21 cellular contexts compared by ENCODE assay signal in genomic region chr16:89120921-89121351, GRCh38. TPM values are rescaled to one million over a fixed set of nuclear protein-coding genes. Genes with fewer than 3 reads are reported as not detected.
DNase-seq lines count a peak whose midpoint lies in the region; TF ChIP-seq lines count a peak whose summit lies in the region.
"Had no signal": no experiment of that assay in that cellular context is flagged by ENCODE, and none has a peak within 500 bp of the region (broad histone marks: within the 10 kb centered on the region; RNA-seq: fewer than 3 reads in every experiment).

No MANE protein-coding gene starts in this region.

- H3K4me1 ChIP-seq in DOHH2 (ENCODE audit: control insufficient read depth, low read length): peaks cover 52% of the 10 kb centered on the region
- H3K4me1 ChIP-seq in osteoblast (ENCODE audit: insufficient read depth, low read length): no peaks in the 10 kb centered on the region
- H3K4me1 ChIP-seq: A549 had no signal

- H2AFZ ChIP-seq in osteoblast (ENCODE audit: low read length): no peak overlapping the region

- no peaks in the 10 kb centered on the region for H3K9me2 ChIP-seq in DOHH2 (replicated peaks; ENCODE audit: control insufficient read depth, low read length)

- no peaks in the 10 kb centered on the region for H3K27me3 Mint-ChIP-seq in activated T-cell treated with anti-CD3 and anti-CD28 coated beads, Interleukin-2, amount 50 U/mL, for 24 hours
- H3K27me3 Mint-ChIP-seq in chondrocyte (ENCODE audit: low read depth): no peaks in the 10 kb centered on the region
- H3K27me3 Mint-ChIP-seq: activated naive CD8-positive, alpha-beta T cell treated with anti-CD3 and anti-CD28 coated beads, Interleukin-2, amount 50 U/mL, for 24 hours; dendritic cell treated with granulocyte-macrophage colony-stimulating factor and Interleukin-4, amounts not matched to agents 40 ng/mL and 50 ng/mL, for 4 days had no signal

- H3K9me3 Mint-ChIP-seq in activated T-cell treated with anti-CD3 and anti-CD28 coated beads, Interleukin-2, amount 50 U/mL, for 24 hours: no peaks in the 10 kb centered on the region
- peaks cover 6% of the 10 kb centered on the region for H3K9me3 Mint-ChIP-seq in chondrocyte (ENCODE audit: low read depth)
- H3K9me3 Mint-ChIP-seq: activated naive CD8-positive, alpha-beta T cell treated with anti-CD3 and anti-CD28 coated beads, Interleukin-2, amount 50 U/mL, for 24 hours; activated T-cell treated with anti-CD3 and anti-CD28 coated beads, Interleukin-2, amount 50 U/mL, for 4 hours; dendritic cell treated with granulocyte-macrophage colony-stimulating factor and Interleukin-4, amounts not matched to agents 40 ng/mL and 50 ng/mL, for 4 days had no signal

- H3K27ac Mint-ChIP-seq in activated T-cell treated with anti-CD3 and anti-CD28 coated beads, Interleukin-2, amount 50 U/mL, for 24 hours: peak overlapping the region; percentile 22
- H3K27ac Mint-ChIP-seq in chondrocyte (ENCODE audit: unreplicated experiment): no peak overlapping the region
- H3K27ac Mint-ChIP-seq: activated naive CD8-positive, alpha-beta T cell treated with anti-CD3 and anti-CD28 coated beads, Interleukin-2, amount 50 U/mL, for 24 hours had no signal

- H3K36me3 Mint-ChIP-seq in activated T-cell treated with anti-CD3 and anti-CD28 coated beads, Interleukin-2, amount 50 U/mL, for 24 hours (ENCODE audit: low read depth): peaks cover 91% of the 10 kb centered on the region
- peaks cover 34% of the 10 kb centered on the region for H3K36me3 Mint-ChIP-seq in chondrocyte (ENCODE audit: low read depth)

- H3K36me3 ChIP-seq in DOHH2 (ENCODE audit: control insufficient read depth, low read length) (peaks cover 98% of the 10 kb centered on the region), osteoblast (ENCODE audit: insufficient read depth, low read length) (peaks cover 21% of the 10 kb centered on the region)

- peaks cover 45% of the 10 kb centered on the region for H3K4me1 Mint-ChIP-seq in activated T-cell treated with anti-CD3 and anti-CD28 coated beads, Interleukin-2, amount 50 U/mL, for 24 hours (ENCODE audit: low read depth)
- H3K4me1 Mint-ChIP-seq in chondrocyte (ENCODE audit: low read depth): no peaks in the 10 kb centered on the region

- H3F3A ChIP-seq in DOHH2 (ENCODE audit: control insufficient read depth, insufficient read depth): peaks cover 13% of the 10 kb centered on the region

- TF ChIP-seq CTCF in DOHH2 (IDR thresholded peaks at IDR 0.05; ENCODE audit: low read depth, low read length, poor library complexity, severe bottlenecking): no peak
- TF ChIP-seq CTCF in chondrocyte (IDR thresholded peaks at IDR 0.05): no peak
- TF ChIP-seq CTCF in osteoblast (IDR thresholded peaks at IDR 0.05; ENCODE audit: extremely low read depth, low read depth, low read length): no peak

- H3K9me3 ChIP-seq in DOHH2 (ENCODE audit: control insufficient read depth, insufficient read depth, low read length): peaks cover 12% of the 10 kb centered on the region; the same call in 1 of the 2 replicates
- no peaks in the 10 kb centered on the region for H3K9me3 ChIP-seq in osteoblast (ENCODE audit: low read depth, low read length)
- H3K9me3 ChIP-seq: A549 had no signal

- H3K27me3 ChIP-seq in DOHH2 (ENCODE audit: control insufficient read depth, low read length): no peaks in the 10 kb centered on the region
- no peaks in the 10 kb centered on the region for H3K27me3 ChIP-seq in osteoblast (ENCODE audit: insufficient read depth, low read length)

- no peak overlapping the region for H3K4me3 ChIP-seq in DOHH2 (ENCODE audit: low read length)
- H3K4me3 ChIP-seq in osteoblast (ENCODE audit: insufficient read depth, low read length): no peak overlapping the region
- H3K4me3 ChIP-seq: A549 had no signal

- no peak overlapping the region for H3K4me3 Mint-ChIP-seq in activated T-cell treated with anti-CD3 and anti-CD28 coated beads, Interleukin-2, amount 50 U/mL, for 24 hours
- no peak overlapping the region for H3K4me3 Mint-ChIP-seq in chondrocyte (ENCODE audit: unreplicated experiment)
- H3K4me3 Mint-ChIP-seq: activated naive CD8-positive, alpha-beta T cell treated with anti-CD3 and anti-CD28 coated beads, Interleukin-2, amount 50 U/mL, for 24 hours; activated T-cell treated with anti-CD3 and anti-CD28 coated beads, Interleukin-2, amount 50 U/mL, for 4 hours; dendritic cell treated with granulocyte-macrophage colony-stimulating factor and Interleukin-4, amounts not matched to agents 40 ng/mL and 50 ng/mL, for 4 days had no signal

- H3K4me2 ChIP-seq in DOHH2 (ENCODE audit: low read length): peak overlapping the region; percentile 83; the same call in 1 of the 2 replicates
- H3K4me2 ChIP-seq in osteoblast (ENCODE audit: insufficient read depth, low read length): no peak overlapping the region
- H3K4me2 ChIP-seq: A549 had no signal

- H3K79me2 ChIP-seq in DOHH2 (ENCODE audit: control insufficient read depth, low read length) (peaks cover 52% of the 10 kb centered on the region), osteoblast (ENCODE audit: insufficient read depth, low read length) (no peaks in the 10 kb centered on the region)

- H3K27ac ChIP-seq in DOHH2 (ENCODE audit: low read depth, low read length): peak overlapping the region; percentile 92
- H3K27ac ChIP-seq in osteoblast (ENCODE audit: low read depth, low read length): no peak overlapping the region
- H3K27ac ChIP-seq: A549, HL-60 had no signal

- no peaks in the 10 kb centered on the region for H4K20me1 ChIP-seq in DOHH2 (ENCODE audit: control insufficient read depth, insufficient read depth, low read depth, low read length)
- no peaks in the 10 kb centered on the region for H4K20me1 ChIP-seq in osteoblast (ENCODE audit: insufficient read depth, low read length)

- no peak for DNase-seq in activated T-cell treated with anti-CD3 and anti-CD28 coated beads, Interleukin-2, amount 50 U/mL, for 24 hours
- no peak for DNase-seq in activated T-cell treated with anti-CD3 and anti-CD28 coated beads, Interleukin-2, amount 50 U/mL, for 1 hour
- DNase-seq in chondrocyte (ENCODE audit: low spot score) (peak; percentile 76), osteoblast (ENCODE audit: insufficient read length, low spot score, missing footprints) (peak; percentile 62), anterior cingulate cortex (lab: John Stamatoyannopoulos, UW) (no peak), NCI-H1694 (lab: John Stamatoyannopoulos, UW) (no peak)
- DNase-seq in stimulated activated CD4-positive, alpha-beta T cell treated with anti-CD3 and anti-CD28 coated beads, Interleukin-1b, Interleukin-23, amount 100 ng/mL, for 48 hours: no peak
- DNase-seq: activated naive CD8-positive, alpha-beta T cell treated with anti-CD3 and anti-CD28 coated beads, Interleukin-2, amount 50 U/mL, for 24 hours; activated T-cell treated with anti-CD3 and anti-CD28 coated beads, Interleukin-2, amount 50 U/mL, for 4 hours; NCI-H146; NCI-H2171; NCI-H526 treated with DMSO at 0.1 percent for 48 hours; retina; stimulated activated CD8-positive, alpha-beta memory T cell treated with anti-CD3 and anti-CD28 coated beads, Interleukin-4, amount 100 ng/mL, for 48 hours; substantia nigra had no signal

RNA-seq across cellular contexts. Expression of gene ACSF3, which starts 27.3 kb away (rescaled TPM):
- total RNA-seq in chondrocyte (19.5 to 24.4 TPM (median 20.8 TPM) in 3 replicates), osteoblast (25.6 and 29.3 TPM in 2 replicates)

RNA-seq across cellular contexts. Expression of gene CDH15, which starts 50.6 kb away (rescaled TPM):
- total RNA-seq in chondrocyte: 0.20 to 0.23 TPM in 2 of 3 replicates, not detected in the other
- 1.5 and 2.2 TPM in 2 replicates for total RNA-seq in osteoblast
- total RNA-seq: activated T-cell treated with anti-CD3 and anti-CD28 coated beads, Interleukin-2, amount 50 U/mL, for 4 hours; MCF 10A; mononuclear cell had no signal

Comparison
In these comparisons a context has a peak if more than half of its experiments do, and no peak if none do; other contexts are left out.
1. DNase-seq: peak in chondrocyte (single experiment) and osteoblast (single experiment); none in activated T-cell treated with anti-CD3 and anti-CD28 coated beads, Interleukin-2, amount 50 U/mL, for 24 hours (single experiment), activated T-cell treated with anti-CD3 and anti-CD28 coated beads, Interleukin-2, amount 50 U/mL, for 1 hour (single experiment), anterior cingulate cortex (0 of 58), stimulated activated CD4-positive, alpha-beta T cell treated with anti-CD3 and anti-CD28 coated beads, Interleukin-1b, Interleukin-23, amount 100 ng/mL, for 48 hours (single experiment) and NCI-H1694 (single experiment).